8 cellular contexts compared by ENCODE assay signal in genomic region chr4:150960818-150961217, GRCh38. TPM values are rescaled to one million over a fixed set of nuclear protein-coding genes. Genes with fewer than 3 reads are reported as not detected.
DNase-seq lines count a peak whose midpoint lies in the region; ATAC-seq, FAIRE-seq and TF ChIP-seq lines count a peak whose summit lies in the region.

No MANE protein-coding gene starts in this region.

- H3K27me3 ChIP-seq in small intestine (ENCODE audit: control insufficient read depth in 2 of 2, insufficient read depth in 2 of 2, low read length in 2 of 2), result no peaks in the 10 kb centered on the region

- H3K27ac ChIP-seq in kidney (ENCODE audit: low read depth in 2 of 2, low read length in 2 of 2) (no peak overlapping the region), small intestine (ENCODE audit: low read depth in 1 of 2, low read length in 1 of 2) (no peak overlapping the region)

- WGBS in small intestine, 3 donors, result 89 to 95% (median 92%) methylated on average over 2 of the region's 2 CpGs

- no peak overlapping the region for H3K4me3 Mint-ChIP-seq in activated T-helper 17 cell treated with anti-CD3 and anti-CD28 coated beads, Interleukin-2, amount 50 U/mL, for 72 hours

- H3K4me1 ChIP-seq in kidney (ENCODE audit: control insufficient read depth in 1 of 2, insufficient read depth in 1 of 2, low read depth in 1 of 2, low read length in 2 of 2) (no peaks in the 10 kb centered on the region), small intestine (ENCODE audit: control insufficient read depth in 2 of 2, insufficient read depth in 1 of 2, low read depth in 1 of 2, low read length in 1 of 2) (no peaks in the 10 kb centered on the region)

- H3K9me3 ChIP-seq in kidney (ENCODE audit: control insufficient read depth in 1 of 2, low read length in 2 of 2) (peaks cover 0 to 8% of the 10 kb centered on the region in 2 donors), small intestine (ENCODE audit: control insufficient read depth, low read depth) (no peaks in the 10 kb centered on the region)

- peak; percentile 16 for TF ChIP-seq CTCF in kidney (IDR thresholded peaks at IDR 0.05; ENCODE audit: borderline replicate concordance, extremely low read depth, insufficient read depth)

- H3K4me1 Mint-ChIP-seq in activated T-helper 17 cell treated with anti-CD3 and anti-CD28 coated beads, Interleukin-2, amount 50 U/mL, for 72 hours, result peaks cover 39% of the 10 kb centered on the region

- H3K27ac Mint-ChIP-seq in activated T-helper 17 cell treated with anti-CD3 and anti-CD28 coated beads, Interleukin-2, amount 50 U/mL, for 72 hours, result no peak overlapping the region

- H3K4me3 ChIP-seq in kidney (ENCODE audit: low read length in 2 of 2), result no peak overlapping the region
- no peak overlapping the region for H3K4me3 ChIP-seq in small intestine (ENCODE audit: low read depth in 1 of 2, low read length in 2 of 2)

- no peaks in the 10 kb centered on the region for H3K27me3 Mint-ChIP-seq in activated T-helper 17 cell treated with anti-CD3 and anti-CD28 coated beads, Interleukin-2, amount 50 U/mL, for 72 hours

- H3K36me3 ChIP-seq in kidney (ENCODE audit: control insufficient read depth in 1 of 2, insufficient read depth in 2 of 2, low read length in 2 of 2) (no peaks in the 10 kb centered on the region), small intestine (ENCODE audit: control insufficient read depth in 2 of 2, insufficient read depth in 2 of 2, low read length in 2 of 2) (no peaks in the 10 kb centered on the region)

- DNase-seq in Right ventricle myocardium superior (no peak), Right ventricle myocardium inferior (ENCODE audit: missing footprints) (no peak), MV-4-11 (lab: John Stamatoyannopoulos, UW) (peak; percentile 21), kidney (no peak), small intestine (no peak)

- H3K9me3 Mint-ChIP-seq in activated T-helper 17 cell treated with anti-CD3 and anti-CD28 coated beads, Interleukin-2, amount 50 U/mL, for 72 hours, result peaks cover 8% of the 10 kb centered on the region

- H3K9ac ChIP-seq in kidney (ENCODE audit: low read length in 2 of 2), result no peak overlapping the region

- FAIRE-seq in kidney (lab: Jason Lieb, UNC) (no peak), small intestine (lab: Jason Lieb, UNC) (no peak)

- peak; percentile 57 for ATAC-seq in Right ventricle myocardium superior (ENCODE audit: poor library complexity)
- no peak for ATAC-seq in Right ventricle myocardium inferior
- peak; percentile 69 for ATAC-seq in activated T-helper 17 cell treated with anti-CD3 and anti-CD28 coated beads, Interleukin-2, amount 50 U/mL, for 72 hours (replicated peaks)
- ATAC-seq in GM21529 (IDR thresholded peaks at IDR 0.05; ENCODE audit: unreplicated experiment), result no peak
- no peak for ATAC-seq in HG02970 (IDR thresholded peaks at IDR 0.05; ENCODE audit: low FRiP score, unreplicated experiment)

- peaks cover 34% of the 10 kb centered on the region for H3K36me3 Mint-ChIP-seq in activated T-helper 17 cell treated with anti-CD3 and anti-CD28 coated beads, Interleukin-2, amount 50 U/mL, for 72 hours (ENCODE audit: low read depth)

- intact Hi-C loops in Right ventricle myocardium superior (cut with DNase I) (no loop called here), Right ventricle myocardium inferior (cut with DNase I) (loop anchor here (10.0 kb wide), 1 partner anchor 236 kb away; no protein-coding TSS in a partner anchor), kidney (cut with DNase I) (no loop called here)

RNA-seq across cellular contexts. Expression of gene LRBA, which starts 54.3 kb away (rescaled TPM):
- total RNA-seq in Right ventricle myocardium superior (17.9 TPM), Right ventricle myocardium inferior (16.9 TPM), kidney (76.7 TPM)
- 10 to 100 TPM; 65.2 to 83.4 TPM for total RNA-seq in activated T-helper 17 cell treated with anti-CD3 and anti-CD28 coated beads, Interleukin-2, amount 50 U/mL, for 72 hours
- polyA plus RNA-seq in kidney (ENCODE audit: insufficient read depth, low read depth, low replicate concordance) (20.3 TPM), small intestine (10 to 100 TPM; 14.9 to 22.5 (median 16.8) TPM)

Comparison
In these comparisons a context has a peak if more than half of its experiments do, and no peak if none do; other contexts are left out.
1. ATAC-seq: peak in Right ventricle myocardium superior (single experiment) and activated T-helper 17 cell treated with anti-CD3 and anti-CD28 coated beads, Interleukin-2, amount 50 U/mL, for 72 hours (single experiment); none in Right ventricle myocardium inferior (single experiment), GM21529 (single experiment) and HG02970 (single experiment).